1 cellular context compared by ENCODE assay signal in the genomic region with DNA sequence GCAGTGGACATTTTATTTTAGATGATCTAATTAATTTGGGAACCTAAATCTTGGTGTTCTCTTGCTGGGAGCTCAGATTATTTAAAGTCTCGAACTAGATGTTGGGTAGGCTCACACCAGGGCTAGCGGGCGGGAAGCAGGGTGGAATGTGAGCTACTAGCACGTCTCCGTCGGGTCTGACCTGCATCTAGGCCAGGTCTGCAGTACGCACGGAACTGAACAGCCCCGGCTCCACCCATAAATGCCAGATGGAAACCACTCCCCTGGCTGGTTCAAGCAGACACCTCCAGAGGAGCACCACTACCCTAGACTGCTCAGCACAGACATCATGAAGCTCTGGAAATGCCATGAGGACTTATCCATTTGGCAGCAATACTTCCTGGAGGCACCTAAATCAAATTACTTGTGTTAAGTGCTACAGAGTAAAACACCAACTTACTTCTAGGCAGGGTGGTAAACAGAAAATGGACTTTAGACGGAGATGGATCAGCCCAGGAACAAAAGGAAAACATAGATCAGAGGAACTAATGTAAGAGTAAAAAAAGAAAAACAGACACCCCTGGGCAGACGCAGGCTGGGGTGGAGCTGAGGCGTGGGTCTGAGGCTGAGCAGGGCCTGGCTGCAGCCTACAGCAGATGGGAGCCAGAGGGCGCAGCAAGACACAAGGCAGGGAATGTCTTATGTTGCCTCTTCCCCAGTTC.
TF ChIP-seq lines count a peak whose summit lies in the region.

No MANE protein-coding gene starts in this region.

TF ChIP-seq in WTC11, 78 proteins besides CTCF, POLR2A, EP300 and RAD21 (continued from another document):
- TF ChIP-seq, protein P1, sequence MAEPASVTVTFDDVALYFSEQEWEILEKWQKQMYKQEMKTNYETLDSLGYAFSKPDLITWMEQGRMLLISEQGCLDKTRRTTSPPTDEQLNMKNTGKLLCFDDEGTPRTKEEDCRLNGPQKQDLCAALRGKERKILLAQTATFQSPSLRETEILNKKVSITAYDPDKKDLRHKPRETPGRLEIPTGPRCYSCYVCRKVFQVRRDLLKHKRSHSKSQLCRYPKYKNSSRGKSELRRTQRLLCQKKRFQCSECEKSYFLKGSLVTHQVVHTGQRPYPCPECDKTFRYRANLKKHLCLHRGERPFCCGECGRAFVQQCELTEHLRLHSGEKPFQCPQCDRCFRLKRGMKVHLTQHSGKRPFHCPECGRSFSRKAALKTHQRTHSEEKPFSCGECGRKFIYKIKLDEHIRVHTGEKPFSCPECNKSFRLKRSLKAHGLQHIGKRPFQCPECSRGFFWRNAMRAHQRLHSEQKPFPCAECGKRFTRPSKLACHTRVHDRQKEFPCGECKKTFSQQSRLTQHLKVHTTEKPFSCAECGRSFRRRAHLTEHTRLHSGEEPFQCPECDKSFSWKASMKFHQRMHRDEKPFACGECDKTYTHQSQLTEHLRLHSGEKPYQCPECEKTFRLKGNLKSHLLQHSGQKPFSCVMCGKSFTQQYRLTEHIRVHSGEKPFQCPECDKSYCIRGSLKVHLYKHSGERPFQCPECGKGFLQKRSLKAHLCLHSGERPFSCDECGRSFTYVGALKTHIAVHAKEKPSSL (CRISPR knock-in tag; conservative IDR thresholded peaks at IDR 0.05): no peak
- TF ChIP-seq, protein P2, sequence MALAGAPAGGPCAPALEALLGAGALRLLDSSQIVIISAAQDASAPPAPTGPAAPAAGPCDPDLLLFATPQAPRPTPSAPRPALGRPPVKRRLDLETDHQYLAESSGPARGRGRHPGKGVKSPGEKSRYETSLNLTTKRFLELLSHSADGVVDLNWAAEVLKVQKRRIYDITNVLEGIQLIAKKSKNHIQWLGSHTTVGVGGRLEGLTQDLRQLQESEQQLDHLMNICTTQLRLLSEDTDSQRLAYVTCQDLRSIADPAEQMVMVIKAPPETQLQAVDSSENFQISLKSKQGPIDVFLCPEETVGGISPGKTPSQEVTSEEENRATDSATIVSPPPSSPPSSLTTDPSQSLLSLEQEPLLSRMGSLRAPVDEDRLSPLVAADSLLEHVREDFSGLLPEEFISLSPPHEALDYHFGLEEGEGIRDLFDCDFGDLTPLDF (CRISPR knock-in tag; IDR thresholded peaks at IDR 0.05): no peak
- no peak for TF ChIP-seq OVOL2 (CRISPR knock-in tag; IDR thresholded peaks at IDR 0.05; ENCODE audit: borderline replicate concordance)
- TF ChIP-seq, protein P3, sequence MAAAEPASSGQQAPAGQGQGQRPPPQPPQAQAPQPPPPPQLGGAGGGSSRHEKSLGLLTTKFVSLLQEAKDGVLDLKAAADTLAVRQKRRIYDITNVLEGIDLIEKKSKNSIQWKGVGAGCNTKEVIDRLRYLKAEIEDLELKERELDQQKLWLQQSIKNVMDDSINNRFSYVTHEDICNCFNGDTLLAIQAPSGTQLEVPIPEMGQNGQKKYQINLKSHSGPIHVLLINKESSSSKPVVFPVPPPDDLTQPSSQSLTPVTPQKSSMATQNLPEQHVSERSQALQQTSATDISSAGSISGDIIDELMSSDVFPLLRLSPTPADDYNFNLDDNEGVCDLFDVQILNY (CRISPR knock-in tag; IDR thresholded peaks at IDR 0.05): no peak
TF ChIP-seq in WTC11: peak in this region for 0.
